In the genomic region with DNA sequence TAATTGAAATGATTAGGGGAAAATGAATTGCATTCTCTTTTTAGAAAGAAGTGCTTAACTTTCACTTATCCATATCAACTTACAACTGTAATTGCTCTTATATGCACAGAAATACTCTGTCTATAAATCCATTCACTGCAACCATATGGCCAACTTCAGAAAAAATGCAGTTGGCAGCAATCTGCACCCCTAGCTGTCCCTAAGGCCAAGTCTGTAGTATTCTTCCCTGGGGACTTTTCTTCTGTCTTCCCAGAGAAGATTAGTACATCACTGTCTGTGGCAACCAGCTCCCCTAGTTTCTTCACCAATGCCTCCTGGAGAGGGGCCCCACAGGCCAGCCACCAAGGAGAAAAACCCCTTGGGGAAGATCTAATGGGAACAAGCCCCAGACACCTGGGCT, we compare ENCODE assay signal across 18 cellular contexts. TPM values are rescaled to one million over a fixed set of nuclear protein-coding genes. Genes with fewer than 3 reads are reported as not detected.
A peak's percentile ranks its signal among the peaks of the same experiment; 100 is the strongest.
DNase-seq lines count a peak whose midpoint lies in the region; ATAC-seq and TF ChIP-seq lines count a peak whose summit lies in the region.
"Had no signal": no experiment of that assay in that cellular context is flagged by ENCODE, and none has a peak within 500 bp of the region (broad histone marks: within the 10 kb centered on the region; RNA-seq: fewer than 3 reads in every experiment).

No MANE protein-coding gene starts in this region.

- TF ChIP-seq CTCF in A673 (conservative IDR thresholded peaks at IDR 0.05; ENCODE audit: low read depth, low read length) (no peak), brain (conservative IDR thresholded peaks at IDR 0.05) (no peak), heart left ventricle (IDR thresholded peaks at IDR 0.05) (no peak), RWPE1 (conservative IDR thresholded peaks at IDR 0.05; ENCODE audit: low read depth) (no peak)

- intact Hi-C loops in A673 (cut with micrococcal nuclease; ENCODE audit: unreplicated experiment), result no loop called here
- intact Hi-C loops in heart left ventricle (cut with DNase I), result no loop called here

- peaks cover 45% of the 10 kb centered on the region for H3K36me3 Mint-ChIP-seq in brain
- H3K36me3 Mint-ChIP-seq in CD8-positive, alpha-beta memory T cell, result peaks cover 0 to 5% (median 0%) of the 10 kb centered on the region in 3 donors

- H3K27me3 ChIP-seq in A673 (replicated peaks; ENCODE audit: insufficient read depth, low read depth, low read length, poor library complexity), result no peaks in the 10 kb centered on the region
- H3K27me3 ChIP-seq in heart left ventricle, result no peaks in the 10 kb centered on the region
- no peaks in the 10 kb centered on the region for H3K27me3 ChIP-seq in CD8-positive, alpha-beta memory T cell (ENCODE audit: insufficient read depth, low read length, poor library complexity, severe bottlenecking)
- H3K27me3 ChIP-seq: BLaER1 had no signal

- H3K36me3 ChIP-seq in A673 (ENCODE audit: insufficient read depth, low read length, poor library complexity, severe bottlenecking) (no peaks in the 10 kb centered on the region), heart left ventricle (peaks cover 0 to 95% (median 55%) of the 10 kb centered on the region in 9 donors)
- no peaks in the 10 kb centered on the region for H3K36me3 ChIP-seq in CD8-positive, alpha-beta memory T cell (ENCODE audit: insufficient read depth, low read length)

- H3K27ac ChIP-seq in A673 (ENCODE audit: low read depth, low read length, poor library complexity, severe bottlenecking) (no peak overlapping the region), heart left ventricle (no peak overlapping the region), RWPE1 (no peak overlapping the region)
- no peak overlapping the region for H3K27ac ChIP-seq in CD8-positive, alpha-beta memory T cell (ENCODE audit: low read depth, low read length)
- H3K27ac ChIP-seq: A549, BLaER1, KMS-11 had no signal

- H3K4me1 Mint-ChIP-seq in brain, result peaks cover 79% of the 10 kb centered on the region
- H3K4me1 Mint-ChIP-seq in CD8-positive, alpha-beta memory T cell, result no peaks in the 10 kb centered on the region

- H3K27me3 Mint-ChIP-seq in brain, result peaks cover 3% of the 10 kb centered on the region
- H3K27me3 Mint-ChIP-seq in CD8-positive, alpha-beta memory T cell, result no peaks in the 10 kb centered on the region

- H3K27ac Mint-ChIP-seq in brain, result peak overlapping the region in 4 of 5 experiments; percentile 68 to 90 (median 83)
- H3K27ac Mint-ChIP-seq in CD8-positive, alpha-beta memory T cell, result no peak overlapping the region
- H3K27ac Mint-ChIP-seq: CD8-positive, alpha-beta T cell had no signal

- DNase-seq in A673 (ENCODE audit: low spot score) (peak; percentile 47), DMS 273 treated with DMSO at 0.1 percent for 48 hours (lab: John Stamatoyannopoulos, UW) (peak; percentile 79), NCI-H2171 treated with DMSO at 0.1 percent for 48 hours (lab: John Stamatoyannopoulos, UW) (peak; percentile 90), heart left ventricle (no peak), islet precursor cell (no peak), RWPE1 (ENCODE audit: low spot score) (no peak)
- DNase-seq in CD8-positive, alpha-beta memory T cell, result no peak
- DNase-seq: CD8-positive, alpha-beta T cell; DMS79 treated with DMSO at 0.1 percent for 48 hours; NCI-H1436 treated with DMSO at 0.1 percent for 48 hours; NCI-H2081; NCI-H226; SHP77 treated with DMSO at 0.1 percent for 48 hours; T-helper 1 cell had no signal

- no TSS peak for BruUV-seq in A673 (replicated peaks; lab: Mats Ljungman, UMichigan)

- CTCF ChIA-PET in A673 (lab: Charles Lee) (no interaction called here), RWPE1 (lab: Yijun Ruan, JAX) (interaction anchor here (0.5 to 1.6 kb wide), 2 partner anchors 9 to 73 kb away, joined by 5 read pairs; no protein-coding TSS in a partner anchor)
- CTCF ChIA-PET in CD8-positive, alpha-beta memory T cell (lab: Charles Lee), result no interaction called here

- H3K4me3 Mint-ChIP-seq in brain, result no peak overlapping the region
- no peak overlapping the region for H3K4me3 Mint-ChIP-seq in CD8-positive, alpha-beta memory T cell
- H3K4me3 Mint-ChIP-seq: CD8-positive, alpha-beta T cell had no signal

- H3K9me3 ChIP-seq in A673 (ENCODE audit: low read depth, low read length, poor library complexity, severe bottlenecking), result no peaks in the 10 kb centered on the region
- H3K9me3 ChIP-seq in heart left ventricle, result no peaks in the 10 kb centered on the region
- no peaks in the 10 kb centered on the region for H3K9me3 ChIP-seq in CD8-positive, alpha-beta memory T cell (ENCODE audit: low read length)
- H3K9me3 ChIP-seq: A549, BLaER1 had no signal

- TF ChIP-seq POLR2A in heart left ventricle (IDR thresholded peaks at IDR 0.05), result no peak

- no peaks in the 10 kb centered on the region for H3K9me3 Mint-ChIP-seq in brain
- H3K9me3 Mint-ChIP-seq in CD8-positive, alpha-beta memory T cell, result no peaks in the 10 kb centered on the region
- H3K9me3 Mint-ChIP-seq: CD8-positive, alpha-beta T cell had no signal

- H3K4me1 ChIP-seq in A673 (ENCODE audit: insufficient read depth, low read length, poor library complexity, severe bottlenecking) (peaks cover 40% of the 10 kb centered on the region), heart left ventricle (peaks cover 0 to 34% (median 15%) of the 10 kb centered on the region in 12 donors)
- no peaks in the 10 kb centered on the region for H3K4me1 ChIP-seq in CD8-positive, alpha-beta memory T cell (ENCODE audit: insufficient read depth, low read length)
- H3K4me1 ChIP-seq: A549, BLaER1 had no signal

- ATAC-seq in heart left ventricle, result no peak
- ATAC-seq: A549; CD8-positive, alpha-beta T cell had no signal

- no peak overlapping the region for H3K4me3 ChIP-seq in A673 (ENCODE audit: low read depth, low read length, poor library complexity, severe bottlenecking)
- H3K4me3 ChIP-seq in heart left ventricle, result no peak overlapping the region
- H3K4me3 ChIP-seq in CD8-positive, alpha-beta memory T cell (ENCODE audit: low read length), result no peak overlapping the region
- H3K4me3 ChIP-seq: A549, BLaER1 had no signal

- POLR2A ChIA-PET in A673 (lab: Charles Lee; ENCODE audit: low non-redundant PET), result no interaction called here
- POLR2A ChIA-PET in CD8-positive, alpha-beta memory T cell (lab: Charles Lee), result no interaction called here
- POLR2A ChIA-PET in RWPE1 (lab: Yijun Ruan, JAX; ENCODE audit: low non-redundant PET), result no interaction called here

RNA-seq across cellular contexts. Expression of a gene that starts 45.4 kb away (rescaled TPM):
- total RNA-seq in A673 (2021) (0.69 and 1.6 TPM in 2 replicates), heart left ventricle (10 to 100 TPM in 6 of 9 donors, 1 to 10 TPM in 3; 5.2 to 45.3 (median 12.0) TPM)
- polyA plus RNA-seq in brain (ENCODE audit: insufficient read depth, low read depth, low replicate concordance) (0.90 TPM), heart left ventricle (1 to 10 TPM; 2.1 to 4.4 TPM)
- total RNA-seq in CD8-positive, alpha-beta memory T cell, result under 1 TPM; 0.83 to 0.89 TPM
- polyA plus RNA-seq in CD8-positive, alpha-beta memory T cell, result not detected

Comparison
In these comparisons a context has a peak if more than half of its experiments do, and no peak if none do; other contexts are left out.
1. DNase-seq: peak in A673 (single experiment), DMS 273 treated with DMSO at 0.1 percent for 48 hours (single experiment) and NCI-H2171 treated with DMSO at 0.1 percent for 48 hours (single experiment); none in heart left ventricle (0 of 5), islet precursor cell (single experiment), CD8-positive, alpha-beta memory T cell (0 of 5) and RWPE1 (single experiment).
2. H3K27ac Mint-ChIP-seq: peak in brain (4 of 5); none in CD8-positive, alpha-beta memory T cell (0 of 8).